In the genomic region with DNA sequence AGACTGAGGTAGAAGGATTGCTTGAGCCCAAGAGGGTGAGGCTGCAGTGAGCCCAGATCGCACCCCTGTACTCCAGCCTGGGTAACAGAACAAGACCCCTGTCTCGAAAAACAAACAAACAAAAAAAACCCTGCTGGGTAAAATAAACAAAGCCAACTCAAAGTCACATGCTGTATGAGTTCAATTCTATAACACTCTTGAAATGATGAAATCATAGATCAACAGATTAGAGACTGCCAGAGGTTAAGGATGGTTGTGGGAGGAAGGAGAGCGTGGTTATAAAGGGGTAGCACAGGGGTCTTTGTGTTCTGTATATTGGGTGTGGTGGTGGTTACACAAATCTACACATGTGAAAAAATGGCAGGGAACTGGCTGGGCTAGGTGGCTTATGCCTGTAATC, we compare ENCODE assay signal across 16 cellular contexts.
DNase-seq lines count a peak whose midpoint lies in the region; ATAC-seq and TF ChIP-seq lines count a peak whose summit lies in the region.
"Had no signal": no experiment of that assay in that cellular context is flagged by ENCODE, and none has a peak within 500 bp of the region (broad histone marks: within the 10 kb centered on the region; RNA-seq: fewer than 3 reads in every experiment).

No MANE protein-coding gene starts in this region.

- no peaks in the 10 kb centered on the region for H3K27me3 ChIP-seq in effector memory CD4-positive, alpha-beta T cell (replicated peaks; ENCODE audit: control insufficient read depth, insufficient read depth, low read length, poor library complexity, severe bottlenecking)
- H3K27me3 ChIP-seq: BLaER1 treated with 17β-estradiol and CSF1 and Interleukin-3, amounts not matched to agents 10 nM and 100 nM had no signal

- no peak for TF ChIP-seq CTCF in HEK293 (tag by site-specific recombination; IDR thresholded peaks at IDR 0.05)

- no peaks in the 10 kb centered on the region for H3K36me3 ChIP-seq in HEK293 (ENCODE audit: control insufficient read depth in 2 of 2, insufficient read depth in 1 of 2, low read length in 2 of 2)
- no peaks in the 10 kb centered on the region for H3K36me3 ChIP-seq in effector memory CD4-positive, alpha-beta T cell (ENCODE audit: control insufficient read depth, insufficient read depth, low read length)
- H3K36me3 ChIP-seq: BLaER1 treated with 17β-estradiol and CSF1 and Interleukin-3, amounts not matched to agents 10 nM and 100 nM had no signal

- no peak overlapping the region for H3K4me3 ChIP-seq in HEK293 (ENCODE audit: low read depth, low read length)
- H3K4me3 ChIP-seq in effector memory CD4-positive, alpha-beta T cell (ENCODE audit: insufficient read depth, low read depth, low read length, poor library complexity, severe bottlenecking): no peak overlapping the region
- H3K4me3 ChIP-seq: A549; BLaER1 treated with 17β-estradiol and CSF1 and Interleukin-3, amounts not matched to agents 10 nM and 100 nM had no signal

- POLR2A ChIA-PET in HEK293 (lab: Yijun Ruan, JAX): no interaction called here

- H3K9me3 ChIP-seq in HEK293 (ENCODE audit: control insufficient read depth, insufficient read depth, low read depth, low read length): no peaks in the 10 kb centered on the region
- no peaks in the 10 kb centered on the region for H3K9me3 ChIP-seq in effector memory CD4-positive, alpha-beta T cell (ENCODE audit: control insufficient read depth, low read length)
- H3K9me3 ChIP-seq: A549, Caco-2 had no signal

- H3K4me1 ChIP-seq in HEK293 (ENCODE audit: control insufficient read depth, insufficient read depth, low read length): no peaks in the 10 kb centered on the region; the same call in 1 of the 2 replicates
- no peaks in the 10 kb centered on the region for H3K4me1 ChIP-seq in effector memory CD4-positive, alpha-beta T cell (ENCODE audit: control insufficient read depth, insufficient read depth, low read length, poor library complexity, severe bottlenecking)
- H3K4me1 ChIP-seq: A549, Caco-2 had no signal

- no peak for ATAC-seq in HG02623 (IDR thresholded peaks at IDR 0.05; ENCODE audit: unreplicated experiment)
- ATAC-seq: A549; CD8-positive, alpha-beta T cell had no signal

- DNase-seq in DMS79 treated with DMSO at 0.1 percent for 48 hours (lab: John Stamatoyannopoulos, UW) (peak; percentile 17), DMS79 (lab: John Stamatoyannopoulos, UW) (no peak), NCI-H345 treated with DMSO at 0.1 percent for 48 hours (lab: John Stamatoyannopoulos, UW; ENCODE audit: unreplicated experiment) (peak; percentile 26)
- no peak for DNase-seq in effector memory CD4-positive, alpha-beta T cell
- DNase-seq: AML-193; Caco-2; Calu3; CD4-positive, alpha-beta T cell; CD8-positive, alpha-beta T cell; GF-D8 had no signal

- CTCF ChIA-PET in HEK293 (lab: Yijun Ruan, JAX): no interaction called here

- no peak overlapping the region for H3K27ac ChIP-seq in HEK293 (ENCODE audit: extremely low read depth, low read depth, low read length)
- no peak overlapping the region for H3K27ac ChIP-seq in effector memory CD4-positive, alpha-beta T cell (ENCODE audit: insufficient read depth, low read length, poor library complexity, severe bottlenecking)
- H3K27ac ChIP-seq: 22Rv1; A549; BLaER1 treated with 17β-estradiol and CSF1 and Interleukin-3, amounts not matched to agents 10 nM and 100 nM; C4-2B had no signal

TF ChIP-seq in HEK293, 187 proteins besides CTCF, POLR2A, EP300 and RAD21 (continues in another document):
- TF ChIP-seq, protein P1, sequence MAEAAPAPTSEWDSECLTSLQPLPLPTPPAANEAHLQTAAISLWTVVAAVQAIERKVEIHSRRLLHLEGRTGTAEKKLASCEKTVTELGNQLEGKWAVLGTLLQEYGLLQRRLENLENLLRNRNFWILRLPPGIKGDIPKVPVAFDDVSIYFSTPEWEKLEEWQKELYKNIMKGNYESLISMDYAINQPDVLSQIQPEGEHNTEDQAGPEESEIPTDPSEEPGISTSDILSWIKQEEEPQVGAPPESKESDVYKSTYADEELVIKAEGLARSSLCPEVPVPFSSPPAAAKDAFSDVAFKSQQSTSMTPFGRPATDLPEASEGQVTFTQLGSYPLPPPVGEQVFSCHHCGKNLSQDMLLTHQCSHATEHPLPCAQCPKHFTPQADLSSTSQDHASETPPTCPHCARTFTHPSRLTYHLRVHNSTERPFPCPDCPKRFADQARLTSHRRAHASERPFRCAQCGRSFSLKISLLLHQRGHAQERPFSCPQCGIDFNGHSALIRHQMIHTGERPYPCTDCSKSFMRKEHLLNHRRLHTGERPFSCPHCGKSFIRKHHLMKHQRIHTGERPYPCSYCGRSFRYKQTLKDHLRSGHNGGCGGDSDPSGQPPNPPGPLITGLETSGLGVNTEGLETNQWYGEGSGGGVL (tag by site-specific recombination; IDR thresholded peaks at IDR 0.05): peak; percentile 73
- TF ChIP-seq, protein P2, sequence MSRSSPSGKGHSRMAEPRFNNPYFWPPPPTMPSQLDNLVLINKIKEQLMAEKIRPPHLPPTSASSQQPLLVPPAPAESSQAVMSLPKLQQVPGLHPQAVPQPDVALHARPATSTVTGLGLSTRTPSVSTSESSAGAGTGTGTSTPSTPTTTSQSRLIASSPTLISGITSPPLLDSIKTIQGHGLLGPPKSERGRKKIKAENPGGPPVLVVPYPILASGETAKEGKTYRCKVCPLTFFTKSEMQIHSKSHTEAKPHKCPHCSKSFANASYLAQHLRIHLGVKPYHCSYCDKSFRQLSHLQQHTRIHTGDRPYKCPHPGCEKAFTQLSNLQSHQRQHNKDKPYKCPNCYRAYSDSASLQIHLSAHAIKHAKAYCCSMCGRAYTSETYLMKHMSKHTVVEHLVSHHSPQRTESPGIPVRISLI (tag by site-specific recombination; IDR thresholded peaks at IDR 0.05): no peak
- TF ChIP-seq ZIC2 (tag by site-specific recombination; IDR thresholded peaks at IDR 0.05) (peak; percentile 55), ZNF473 (tag by site-specific recombination; IDR thresholded peaks at IDR 0.05) (no peak), ZEB2 (tag by site-specific recombination; IDR thresholded peaks at IDR 0.05) (0 out of 2 replicates have a peak, but pooled peaks have one; percentile 52), ZNF404 (tag by site-specific recombination; IDR thresholded peaks at IDR 0.05) (no peak), ZSCAN16 (tag by site-specific recombination; IDR thresholded peaks at IDR 0.05) (no peak), EGR2 (tag by site-specific recombination; IDR thresholded peaks at IDR 0.05; ENCODE audit: low read depth) (no peak), ZNF548 (tag by site-specific recombination; IDR thresholded peaks at IDR 0.05) (no peak), SCRT2 (tag by site-specific recombination; IDR thresholded peaks at IDR 0.05) (peak; percentile 87), ZFHX2 (tag by site-specific recombination; conservative IDR thresholded peaks at IDR 0.05) (peak; percentile 38)
- TF ChIP-seq, protein P3, sequence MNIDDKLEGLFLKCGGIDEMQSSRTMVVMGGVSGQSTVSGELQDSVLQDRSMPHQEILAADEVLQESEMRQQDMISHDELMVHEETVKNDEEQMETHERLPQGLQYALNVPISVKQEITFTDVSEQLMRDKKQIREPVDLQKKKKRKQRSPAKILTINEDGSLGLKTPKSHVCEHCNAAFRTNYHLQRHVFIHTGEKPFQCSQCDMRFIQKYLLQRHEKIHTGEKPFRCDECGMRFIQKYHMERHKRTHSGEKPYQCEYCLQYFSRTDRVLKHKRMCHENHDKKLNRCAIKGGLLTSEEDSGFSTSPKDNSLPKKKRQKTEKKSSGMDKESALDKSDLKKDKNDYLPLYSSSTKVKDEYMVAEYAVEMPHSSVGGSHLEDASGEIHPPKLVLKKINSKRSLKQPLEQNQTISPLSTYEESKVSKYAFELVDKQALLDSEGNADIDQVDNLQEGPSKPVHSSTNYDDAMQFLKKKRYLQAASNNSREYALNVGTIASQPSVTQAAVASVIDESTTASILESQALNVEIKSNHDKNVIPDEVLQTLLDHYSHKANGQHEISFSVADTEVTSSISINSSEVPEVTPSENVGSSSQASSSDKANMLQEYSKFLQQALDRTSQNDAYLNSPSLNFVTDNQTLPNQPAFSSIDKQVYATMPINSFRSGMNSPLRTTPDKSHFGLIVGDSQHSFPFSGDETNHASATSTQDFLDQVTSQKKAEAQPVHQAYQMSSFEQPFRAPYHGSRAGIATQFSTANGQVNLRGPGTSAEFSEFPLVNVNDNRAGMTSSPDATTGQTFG (tag by site-specific recombination; IDR thresholded peaks at IDR 0.05; ENCODE audit: borderline replicate concordance): no peak

Comparison
In these comparisons a context has a peak if more than half of its experiments do, and no peak if none do; other contexts are left out.
1. DNase-seq: peak in DMS79 treated with DMSO at 0.1 percent for 48 hours (single experiment) and NCI-H345 treated with DMSO at 0.1 percent for 48 hours (single experiment); none in DMS79 (single experiment) and effector memory CD4-positive, alpha-beta T cell (0 of 3).